Comparison of ENCODE assay signal across 14 cellular contexts in the genomic region with DNA sequence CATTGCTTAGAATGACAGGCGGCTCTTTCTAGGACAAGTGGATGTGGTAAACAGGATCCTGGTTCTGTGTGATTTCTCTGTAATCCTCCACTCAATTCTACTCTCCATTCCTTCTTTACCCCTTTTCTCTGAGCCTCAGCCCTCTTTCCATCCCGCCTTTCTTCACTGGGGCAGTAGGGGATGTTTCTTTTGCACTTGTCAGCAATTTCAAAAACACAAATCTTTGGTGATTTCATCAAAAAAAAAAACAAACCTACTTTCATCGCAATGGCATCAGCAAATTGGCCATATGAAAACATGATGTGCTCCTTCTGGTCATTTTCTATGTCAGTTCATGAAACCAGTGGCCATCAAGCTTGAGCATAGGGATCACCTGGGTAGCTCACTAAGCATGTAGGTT.
"Had no signal": no experiment of that assay in that cellular context is flagged by ENCODE, and none has a peak within 500 bp of the region (broad histone marks: within the 10 kb centered on the region; RNA-seq: fewer than 3 reads in every experiment).

No MANE protein-coding gene starts in this region.

- H3K9me3 ChIP-seq: SJSA1 had no signal

- H3K27ac ChIP-seq: HL-60, KMS-11, SJSA1, SK-N-MC had no signal

- H3K36me3 ChIP-seq: SJSA1 had no signal

- H3K9ac ChIP-seq: KMS-11 had no signal

- H3K4me1 ChIP-seq: SJSA1 had no signal

- H3K27me3 ChIP-seq: SJSA1 had no signal

- H3K4me2 ChIP-seq: KMS-11 had no signal

- H3K4me3 ChIP-seq: SJSA1, SK-N-MC had no signal

- FAIRE-seq: HTR-8/SVneo, RCC 7860 had no signal

- DNase-seq: Kasumi-1, MM.1S, NCI-H2029, NCI-H2081 treated with DMSO at 0.1 percent for 48 hours, NCI-H226, Right ventricle myocardium superior, RPMI8226, SIG-M5 had no signal
